ENCODE assay signal across 10 cellular contexts in the genomic region with DNA sequence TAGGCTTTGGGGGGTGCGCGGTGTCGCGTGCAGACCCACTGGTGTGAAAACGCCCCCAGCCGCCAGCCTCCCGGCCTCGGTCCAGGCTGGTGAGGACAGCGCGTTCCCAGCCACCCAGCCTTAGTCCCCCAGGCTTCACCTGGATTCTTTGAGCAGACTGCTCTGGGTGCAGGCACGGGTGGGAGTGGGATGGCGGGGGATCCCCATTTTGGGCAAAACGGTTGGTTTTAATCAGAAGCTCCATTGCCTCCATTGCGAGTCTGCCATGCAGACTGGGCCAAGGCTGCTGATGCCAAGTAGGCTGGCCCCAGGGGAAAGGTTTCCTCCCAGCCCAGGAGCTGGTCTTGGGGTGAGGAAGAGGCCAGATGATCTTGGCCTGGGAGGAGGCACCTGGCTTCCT. TPM values are rescaled to one million over a fixed set of nuclear protein-coding genes. Genes with fewer than 3 reads are reported as not detected.
DNase-seq lines count a peak whose midpoint lies in the region; ATAC-seq, FAIRE-seq and TF ChIP-seq lines count a peak whose summit lies in the region.
"Had no signal": no experiment of that assay in that cellular context is flagged by ENCODE, and none has a peak within 500 bp of the region (broad histone marks: within the 10 kb centered on the region; RNA-seq: fewer than 3 reads in every experiment).

No MANE protein-coding gene starts in this region.

- H3K9me3 ChIP-seq in HUES6 (ENCODE audit: control insufficient read depth, insufficient read depth, low read depth, low read length): peaks cover 15% of the 10 kb centered on the region
- peaks cover 11 to 12% of the 10 kb centered on the region in 2 donors for H3K9me3 ChIP-seq in duodenal mucosa (ENCODE audit: control insufficient read depth in 1 of 2, low read length in 2 of 2)
- H3K9me3 ChIP-seq in left lung: peaks cover 0 to 13% of the 10 kb centered on the region in 2 donors
- no peaks in the 10 kb centered on the region for H3K9me3 ChIP-seq in testis

- intact Hi-C loops in left lung (cut with DNase I) (no loop called here), testis (cut with DNase I; ENCODE audit: low total_unique reads) (no loop called here), head of caudate nucleus (cut with DNase I) (no loop called here)

- H3K9ac ChIP-seq in HUES6 (ENCODE audit: low read length) (peak overlapping the region; percentile 47), duodenal mucosa (ENCODE audit: low read depth in 1 of 2, low read length in 2 of 2) (peak overlapping the region in 1 of 2 donors; percentile 58)

- no peak for TF ChIP-seq CTCF in left lung (IDR thresholded peaks at IDR 0.05)
- TF ChIP-seq CTCF in testis (IDR thresholded peaks at IDR 0.05): no peak

- H3K27ac ChIP-seq in HUES6 (ENCODE audit: low read depth, low read length) (no peak overlapping the region), duodenal mucosa (ENCODE audit: low read depth, low read length) (no peak overlapping the region), left lung (peak overlapping the region; percentile 78 to 93), testis (no peak overlapping the region)

- ATAC-seq in left lung: no peak

- H3K4me3 ChIP-seq in HUES6 (ENCODE audit: low read depth, low read length): peak overlapping the region; percentile 79
- peak overlapping the region; percentile 56 to 58 for H3K4me3 ChIP-seq in duodenal mucosa (ENCODE audit: low read depth in 1 of 2, low read length in 2 of 2)
- peak overlapping the region; percentile 37 to 45 for H3K4me3 ChIP-seq in left lung
- H3K4me3 ChIP-seq in testis: peak overlapping the region; percentile 26 to 63

- H3K36me3 ChIP-seq in HUES6 (ENCODE audit: control insufficient read depth, insufficient read depth, low read length) (peaks cover 4% of the 10 kb centered on the region; the same call in 1 of the 2 replicates), duodenal mucosa (ENCODE audit: control insufficient read depth in 1 of 2, insufficient read depth in 2 of 2, low read length in 2 of 2) (no peaks in the 10 kb centered on the region), left lung (no peaks in the 10 kb centered on the region), testis (ENCODE audit: low read depth, missing control alignments) (no peaks in the 10 kb centered on the region)

- no peak for DNase-seq in left lung
- DNase-seq in testis: no peak
- DNase-seq in NCI-H748 (lab: John Stamatoyannopoulos, UW; ENCODE audit: unreplicated experiment): no peak
- no peak for DNase-seq in head of caudate nucleus
- DNase-seq in H54 (ENCODE audit: insufficient read length, low spot score): no peak
- no peak for DNase-seq in LoVo (ENCODE audit: low spot score)
- DNase-seq: MM.1S had no signal

- H3K4me1 ChIP-seq in HUES6 (ENCODE audit: control insufficient read depth, insufficient read depth, low read length): peaks cover 22% of the 10 kb centered on the region
- peaks cover 32% of the 10 kb centered on the region in 2 donors for H3K4me1 ChIP-seq in duodenal mucosa (ENCODE audit: control insufficient read depth in 1 of 2, insufficient read depth in 2 of 2, low read length in 2 of 2)
- peaks cover 6 to 15% of the 10 kb centered on the region in 2 donors for H3K4me1 ChIP-seq in left lung
- peaks cover 13% of the 10 kb centered on the region for H3K4me1 ChIP-seq in testis

- 38 to 61% methylated on average over 8 to 13 of the region's 14 CpGs for WGBS in testis, 2 donors

- TF ChIP-seq POLR2A in testis (IDR thresholded peaks at IDR 0.05) (no peak), H54 (IDR thresholded peaks at IDR 0.05; ENCODE audit: low read depth, low read length) (no peak)

- peaks cover 67% of the 10 kb centered on the region for H3K27me3 ChIP-seq in HUES6 (ENCODE audit: control insufficient read depth, insufficient read depth, low read length)
- peaks cover 23 to 25% of the 10 kb centered on the region in 2 donors for H3K27me3 ChIP-seq in duodenal mucosa (ENCODE audit: control insufficient read depth in 1 of 2, insufficient read depth in 2 of 2, low read length in 2 of 2)
- H3K27me3 ChIP-seq in left lung: peaks cover 13 to 61% of the 10 kb centered on the region in 2 donors
- no peaks in the 10 kb centered on the region for H3K27me3 ChIP-seq in testis

- FAIRE-seq in H54 (lab: Jason Lieb, UNC): no peak

RNA-seq across cellular contexts. Expression of a gene that starts 0.4 kb away (rescaled TPM):
- 100 to 1,000 TPM; 244 to 296 TPM for total RNA-seq in left lung
- 1 to 10 TPM; 6.5 to 7.4 TPM for total RNA-seq in testis
- polyA plus RNA-seq in testis (ENCODE audit: insufficient read depth, low read depth, low replicate concordance): 5.5 TPM
- total RNA-seq: activated CD8-positive, alpha-beta memory T cell treated with anti-CD3 and anti-CD28 coated beads for 36 hours had no signal

Comparison
In these comparisons a context has a peak if more than half of its experiments do, and no peak if none do; other contexts are left out.
1. H3K27ac ChIP-seq: peak in left lung (2 of 2); none in HUES6 (single experiment), duodenal mucosa (single experiment) and testis (0 of 2).
2. RNA of a gene that starts 0.4 kb away (total RNA-seq): 244 to 296 TPM in left lung; 6.5 to 7.4 TPM in testis; every median in the first group is over 10 times any median in the second.
3. Peak in every context shown above with its lines, with median percentiles within 50 percentile points of each other: H3K4me3 ChIP-seq.